34 cellular contexts compared by ENCODE assay signal in the genomic region with DNA sequence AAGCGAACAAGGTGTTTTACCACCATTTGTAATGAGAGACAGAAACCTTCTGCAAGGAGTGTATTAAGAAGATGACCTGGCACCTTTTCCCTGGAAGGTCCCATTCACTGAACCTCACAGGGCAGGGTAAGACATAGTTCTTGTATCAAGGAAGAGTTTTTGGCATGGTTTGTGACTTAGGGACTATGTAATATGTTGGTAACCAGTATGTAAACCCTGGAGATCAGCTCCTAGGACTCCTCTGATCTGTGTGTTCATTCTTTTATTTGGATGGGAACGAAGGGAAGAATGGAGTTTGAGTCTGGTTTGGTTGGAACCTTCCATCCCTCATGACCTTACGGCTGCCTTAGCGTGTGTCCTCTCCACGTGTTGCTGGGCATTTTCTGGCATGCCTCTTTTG.
"Had no signal": no experiment of that assay in that cellular context is flagged by ENCODE, and none has a peak within 500 bp of the region (broad histone marks: within the 10 kb centered on the region; RNA-seq: fewer than 3 reads in every experiment).

No MANE protein-coding gene starts in this region.

- H3K36me3 ChIP-seq: MG63 had no signal

- DNase-seq: Karpas-422, Kasumi-1, MG63, MM.1S, MV-4-11, NCI-H1048, NCI-H1092, NCI-H1092 treated with DMSO at 0.1 percent for 48 hours, NCI-H1105, NCI-H1105 treated with DMSO at 0.1 percent for 48 hours, NCI-H1417, NCI-H1417 treated with DMSO at 0.1 percent for 48 hours, NCI-H1436, NCI-H1436 treated with DMSO at 0.1 percent for 48 hours, NCI-H146, NCI-H1694, NCI-H1694 treated with DMSO at 0.1 percent for 48 hours, NCI-H187, NCI-H187 treated with DMSO at 0.1 percent for 48 hours, NCI-H1930, NCI-H2029, NCI-H2029 treated with DMSO at 0.1 percent for 48 hours, NCI-H2081, NCI-H2081 treated with DMSO at 0.1 percent for 48 hours, NCI-H2107, NCI-H2171, NCI-H2171 treated with DMSO at 0.1 percent for 48 hours, NCI-H2227 treated with DMSO at 0.1 percent for 48 hours, NCI-H226, NCI-H345, NCI-H446, NCI-H446 treated with DMSO at 0.1 percent for 48 hours, NCI-H510A, NCI-H510A treated with DMSO at 0.1 percent for 48 hours had no signal

- H3K9me3 ChIP-seq: MG63 had no signal

- H3K27me3 ChIP-seq: MG63 had no signal

- H3K4me3 ChIP-seq: MG63 had no signal
